8 cellular contexts compared by ENCODE assay signal in the genomic region with DNA sequence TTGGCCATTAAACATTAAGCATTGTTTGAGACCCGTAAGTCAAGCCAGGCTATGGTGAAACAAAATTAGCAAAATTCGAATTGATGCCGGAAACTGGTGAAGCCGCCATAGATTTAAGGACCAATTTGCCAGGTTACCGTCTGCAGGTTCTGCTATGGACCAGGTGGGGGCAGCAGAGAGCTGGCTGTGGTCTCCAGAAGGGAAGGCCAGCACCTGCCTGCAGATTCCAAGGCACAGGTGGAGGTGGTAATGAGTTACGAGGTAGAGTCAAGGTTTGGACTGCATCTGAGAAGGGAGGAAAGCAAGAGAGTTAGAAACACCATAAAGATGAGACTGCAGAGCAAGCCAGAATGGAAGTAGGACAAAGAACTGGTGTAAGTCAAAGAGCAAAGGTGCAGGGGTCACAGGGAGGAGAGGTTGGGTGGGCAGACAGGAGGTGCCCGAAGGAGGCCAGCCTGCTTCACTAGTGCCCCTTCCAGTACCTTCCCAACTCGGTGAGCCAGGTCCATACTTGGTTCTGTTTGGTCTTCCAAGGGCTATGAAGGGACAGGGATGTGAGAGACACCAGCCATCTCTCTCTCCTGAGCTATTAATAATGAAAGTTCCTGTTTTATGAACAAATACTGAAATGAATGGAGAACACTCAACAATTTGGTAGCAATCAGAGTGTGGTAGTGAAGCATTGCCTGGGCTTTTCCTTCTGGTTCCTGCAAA.
DNase-seq lines count a peak whose midpoint lies in the region; ATAC-seq and TF ChIP-seq lines count a peak whose summit lies in the region.

No MANE protein-coding gene starts in this region.

- WGBS in transverse colon (ENCODE audit: low coverage in 1 of 2), 2 donors = 19 to 35% methylated on average over 5 to 8 of the region's 8 CpGs

- DNase-seq in SIG-M5 treated with dmso at 0.1 percent for 504 hours (lab: John Stamatoyannopoulos, UW; ENCODE audit: unreplicated experiment) (peak; percentile 49), SIG-M5 (lab: John Stamatoyannopoulos, UW) (no peak), NB4 (ENCODE audit: low read depth) (peak; percentile 51), colonic mucosa (peak; percentile 39), mucosa of gallbladder (ENCODE audit: low spot score) (peak; percentile 38), transverse colon (peak; percentile 54)
- peak; percentile 55 for DNase-seq in activated CD4-positive, CD25-positive, alpha-beta regulatory T cell treated with anti-CD3 and anti-CD28 coated beads, Interleukin-2, amount 50 U/mL, for 72 hours

- TF ChIP-seq POLR2A in NB4 (IDR thresholded peaks at IDR 0.05; ENCODE audit: extremely low read depth, insufficient read length) (no peak), transverse colon (IDR thresholded peaks at IDR 0.05) (no peak)

- intact Hi-C loops in colonic mucosa (cut with DNase I) (loop anchor here (10.0 kb wide), 1 partner anchor 449 kb away; no protein-coding TSS in a partner anchor), transverse colon (cut with DNase I; ENCODE audit: low total_unique reads) (no loop called here)

- in situ Hi-C loops in transverse colon (cut with MboI; ENCODE audit: low pct_ligation_motif_present in 1 of 4, low pct_unique_long_range_greater_than_20kb in 1 of 4, low sequenced_read_pairs in 3 of 4) = loop anchor here in 2 of 4 donors (25.0 kb wide), 1 partner anchor 436 kb away; no protein-coding TSS in a partner anchor

- TF ChIP-seq CTCF in NB4 (IDR thresholded peaks at IDR 0.05; ENCODE audit: low read depth, low read length) (peak; percentile 98), colonic mucosa (IDR thresholded peaks at IDR 0.05) (peak; percentile 88), transverse colon (IDR thresholded peaks at IDR 0.05) (peak; percentile 64 to 83 (median 67))

- no peak overlapping the region for H3K9ac ChIP-seq in colonic mucosa (ENCODE audit: low read depth in 2 of 2, low read length in 2 of 2)

- ATAC-seq in HG02571 (IDR thresholded peaks at IDR 0.05; ENCODE audit: unreplicated experiment) = peak; percentile 83

- TF ChIP-seq EP300 in transverse colon (IDR thresholded peaks at IDR 0.05; ENCODE audit: low read depth) = no peak

- H3K9me3 ChIP-seq in colonic mucosa (no peaks in the 10 kb centered on the region), transverse colon (no peaks in the 10 kb centered on the region)

- H3K4me3 ChIP-seq in NB4 (ENCODE audit: low read depth, low read length) (no peak overlapping the region), colonic mucosa (no peak overlapping the region), transverse colon (no peak overlapping the region)

- no peaks in the 10 kb centered on the region for H3K36me3 ChIP-seq in colonic mucosa
- H3K36me3 ChIP-seq in transverse colon = no peaks in the 10 kb centered on the region

- no peaks in the 10 kb centered on the region for H3K4me1 ChIP-seq in colonic mucosa
- no peaks in the 10 kb centered on the region for H3K4me1 ChIP-seq in transverse colon

- H3K27ac ChIP-seq in colonic mucosa (no peak overlapping the region), transverse colon (no peak overlapping the region)

- H3K27me3 ChIP-seq in colonic mucosa (no peaks in the 10 kb centered on the region), transverse colon (no peaks in the 10 kb centered on the region)
